Comparison of ENCODE assay signal across 17 cellular contexts in genomic region chr10:111705026-111705425, GRCh38.
"Had no signal": no experiment of that assay in that cellular context is flagged by ENCODE, and none has a peak within 500 bp of the region (broad histone marks: within the 10 kb centered on the region; RNA-seq: fewer than 3 reads in every experiment).

No MANE protein-coding gene starts in this region.

- H3K4me3 ChIP-seq: adrenal gland, body of pancreas, heart right ventricle, thoracic aorta had no signal

- ATAC-seq: activated T-helper 17 cell treated with anti-CD3 and anti-CD28 coated beads, Interleukin-2, amount 50 U/mL, for 72 hours; body of pancreas; effector memory CD8-positive, alpha-beta T cell; heart right ventricle; left lobe of liver; natural killer cell treated with Interleukin-12 subunit alpha and Interleukin-12 subunit beta and Interleukin-15 and Interleukin-18, amount 100 ng/mL, for 72 hours had no signal

- H3K27me3 ChIP-seq: adrenal gland, body of pancreas, heart right ventricle had no signal

- H3K27ac ChIP-seq: adrenal gland, body of pancreas, heart right ventricle, WERI-Rb-1 had no signal

- H3K9me3 ChIP-seq: adrenal gland, body of pancreas, heart right ventricle, thoracic aorta had no signal

- H3K36me3 ChIP-seq: adrenal gland, heart right ventricle, thoracic aorta, WERI-Rb-1 had no signal

- DNase-seq: activated CD4-positive, alpha-beta T cell treated with anti-CD3 and anti-CD28 coated beads, Interleukin-2, amount 10 ng/mL, durations not matched to agents 24 days and 14 days; activated CD8-positive, alpha-beta memory T cell treated with anti-CD3 and anti-CD28 coated beads for 24 hours; activated naive CD4-positive, alpha-beta T cell treated with anti-CD3 and anti-CD28 coated beads, Interleukin-2, amount 10 ng/mL, durations not matched to agents 7 days and 5 days; activated T-cell treated with anti-CD3 and anti-CD28 coated beads for 4 hours; adrenal gland; body of pancreas; effector memory CD8-positive, alpha-beta T cell; heart right ventricle; islet precursor cell; stimulated activated CD4-positive, alpha-beta T cell treated with anti-CD3 and anti-CD28 coated beads, Interleukin-15, amount 100 ng/mL, for 24 hours; stimulated activated CD4-positive, alpha-beta T cell treated with anti-CD3 and anti-CD28 coated beads, Interleukin-4, amount 100 ng/mL, for 24 hours; T-helper 1 cell; WERI-Rb-1 had no signal

- H3K4me1 ChIP-seq: adrenal gland, body of pancreas, heart right ventricle had no signal
